ENCODE assay signal across 13 cellular contexts in genomic region chr11:7592706-7593105, GRCh38.
DNase-seq lines count a peak whose midpoint lies in the region; ATAC-seq, FAIRE-seq and TF ChIP-seq lines count a peak whose summit lies in the region.
"Had no signal": no experiment of that assay in that cellular context is flagged by ENCODE, and none has a peak within 500 bp of the region (broad histone marks: within the 10 kb centered on the region; RNA-seq: fewer than 3 reads in every experiment).

No MANE protein-coding gene starts in this region.

- no peak for FAIRE-seq in urothelium cell line (lab: Jason Lieb, UNC)
- FAIRE-seq: A204.1 had no signal

- 75 to 79% methylated on average over 2 to 3 of the region's 3 CpGs for WGBS in body of pancreas, 2 donors

- TF ChIP-seq POLR2A in body of pancreas (IDR thresholded peaks at IDR 0.05) = no peak

- DNase-seq in activated T-cell treated with anti-CD3 and anti-CD28 coated beads, Interleukin-2, amount 50 U/mL, for 72 hours = peak in 1 of 2 donors; percentile 10
- DNase-seq in activated T-cell treated with anti-CD3 and anti-CD28 coated beads, Interleukin-2, amount 50 U/mL, for 1 hour = no peak
- DNase-seq in body of pancreas = peak; percentile 48 to 77 (median 62)
- peak in 1 of 3 donors; percentile 1 for DNase-seq in immature natural killer cell
- DNase-seq in tibial artery = peak; percentile 69 to 76
- no peak for DNase-seq in urothelium cell line (ENCODE audit: low spot score)
- DNase-seq in Kasumi-1 (lab: John Stamatoyannopoulos, UW) = no peak
- DNase-seq: activated CD4-positive, alpha-beta T cell treated with anti-CD3 and anti-CD28 coated beads, Interleukin-2, amount 50 U/mL, for 1 hour; NCI-H146; SHP77; transverse colon had no signal

- H3K4me3 ChIP-seq in body of pancreas (no peak overlapping the region), tibial artery (no peak overlapping the region)
- H3K4me3 ChIP-seq: transverse colon had no signal

- H3K9me3 ChIP-seq in body of pancreas (no peaks in the 10 kb centered on the region), tibial artery (no peaks in the 10 kb centered on the region)
- H3K9me3 ChIP-seq: transverse colon had no signal

- peak; percentile 32 to 41 for ATAC-seq in activated T-cell treated with anti-CD3 and anti-CD28 coated beads, Interleukin-2, amount 50 U/mL, for 72 hours (replicated peaks in 1 of 2)
- ATAC-seq in body of pancreas (peak; percentile 49), HG03097 (IDR thresholded peaks at IDR 0.05; ENCODE audit: low FRiP score, unreplicated experiment) (no peak)

- H3K27ac ChIP-seq in body of pancreas (no peak overlapping the region), tibial artery (no peak overlapping the region)
- H3K27ac ChIP-seq: transverse colon had no signal

- no peaks in the 10 kb centered on the region for H3K27me3 Mint-ChIP-seq in activated T-cell treated with anti-CD3 and anti-CD28 coated beads, Interleukin-2, amount 50 U/mL, for 72 hours (ENCODE audit: low read depth)
- H3K27me3 Mint-ChIP-seq in immature natural killer cell (ENCODE audit: low read depth in 3 of 3) = peaks cover 0 to 5% (median 2%) of the 10 kb centered on the region in 3 donors

- H3K36me3 ChIP-seq in body of pancreas (replicated peaks in 1 of 2; ENCODE audit: insufficient read depth in 1 of 2, low read depth in 2 of 2) (no peaks in the 10 kb centered on the region), tibial artery (peaks cover 0 to 9% (median 9%) of the 10 kb centered on the region in 3 donors)
- H3K36me3 ChIP-seq: transverse colon had no signal

- intact Hi-C loops in body of pancreas (cut with DNase I) (no loop called here), tibial artery (cut with DNase I; ENCODE audit: low total_unique reads) (no loop called here)

- H3K4me1 ChIP-seq in body of pancreas (peaks cover 24% of the 10 kb centered on the region), tibial artery (peaks cover 0 to 21% (median 9%) of the 10 kb centered on the region in 4 donors)

- TF ChIP-seq CTCF in body of pancreas (IDR thresholded peaks at IDR 0.05) = no peak
- TF ChIP-seq CTCF in tibial artery (IDR thresholded peaks at IDR 0.05) = no peak

- H3K9me3 Mint-ChIP-seq in activated T-cell treated with anti-CD3 and anti-CD28 coated beads, Interleukin-2, amount 50 U/mL, for 72 hours = no peaks in the 10 kb centered on the region
- peaks cover 0 to 1% (median 0%) of the 10 kb centered on the region in 6 donors for H3K9me3 Mint-ChIP-seq in immature natural killer cell

- peak overlapping the region in 1 of 2 donors; percentile 14 for H3K4me3 Mint-ChIP-seq in activated T-cell treated with anti-CD3 and anti-CD28 coated beads, Interleukin-2, amount 50 U/mL, for 72 hours
- peak overlapping the region in 3 of 5 donors; percentile 28 to 64 (median 42) for H3K4me3 Mint-ChIP-seq in immature natural killer cell

- H3K4me1 Mint-ChIP-seq in activated T-cell treated with anti-CD3 and anti-CD28 coated beads, Interleukin-2, amount 50 U/mL, for 72 hours (ENCODE audit: low read depth) = peaks cover 17% of the 10 kb centered on the region
- peaks cover 17 to 22% of the 10 kb centered on the region in 2 donors for H3K4me1 Mint-ChIP-seq in immature natural killer cell

- H3K27me3 ChIP-seq in body of pancreas (no peaks in the 10 kb centered on the region), tibial artery (no peaks in the 10 kb centered on the region)
- H3K27me3 ChIP-seq: transverse colon had no signal

- no peak overlapping the region for H3K27ac Mint-ChIP-seq in activated T-cell treated with anti-CD3 and anti-CD28 coated beads, Interleukin-2, amount 50 U/mL, for 72 hours
- peak overlapping the region in 3 of 6 donors; percentile 24 to 47 (median 24) for H3K27ac Mint-ChIP-seq in immature natural killer cell

- H3K36me3 Mint-ChIP-seq in activated T-cell treated with anti-CD3 and anti-CD28 coated beads, Interleukin-2, amount 50 U/mL, for 72 hours (ENCODE audit: insufficient read depth in 2 of 2) = no peaks in the 10 kb centered on the region
- peaks cover 4 to 9% (median 4%) of the 10 kb centered on the region in 3 donors for H3K36me3 Mint-ChIP-seq in immature natural killer cell

Comparison
In these comparisons a context has a peak if more than half of its experiments do, and no peak if none do; other contexts are left out.
1. DNase-seq: peak in body of pancreas (4 of 4) and tibial artery (2 of 2); none in activated T-cell treated with anti-CD3 and anti-CD28 coated beads, Interleukin-2, amount 50 U/mL, for 1 hour (single experiment), urothelium cell line (single experiment) and Kasumi-1 (0 of 2).